10 cellular contexts compared by ENCODE assay signal in the genomic region with DNA sequence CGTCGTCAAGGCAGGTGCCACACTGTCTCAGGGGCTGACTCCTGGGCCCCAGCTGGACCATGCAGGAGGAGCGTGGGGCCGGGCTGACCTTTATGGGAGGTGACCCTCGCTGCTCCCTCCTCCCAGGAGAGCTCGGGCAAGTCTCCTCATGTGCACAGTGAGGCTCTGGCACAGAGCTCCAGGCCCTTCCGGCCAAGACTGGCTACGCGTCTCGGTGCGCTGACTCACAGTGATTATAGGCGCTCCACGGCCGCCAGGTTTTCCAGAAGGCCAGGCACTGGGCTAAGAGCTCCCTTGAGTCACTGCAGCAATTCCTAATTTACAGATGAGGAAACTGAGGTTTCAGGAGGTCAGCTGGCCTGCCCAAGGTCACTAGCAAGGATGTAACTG. TPM values are rescaled to one million over a fixed set of nuclear protein-coding genes. Genes with fewer than 3 reads are reported as not detected.
DNase-seq lines count a peak whose midpoint lies in the region; ATAC-seq and TF ChIP-seq lines count a peak whose summit lies in the region.
"Had no signal": no experiment of that assay in that cellular context is flagged by ENCODE, and none has a peak within 500 bp of the region (broad histone marks: within the 10 kb centered on the region; RNA-seq: fewer than 3 reads in every experiment).

No MANE protein-coding gene starts in this region.

- no peaks in the 10 kb centered on the region for H3K9me3 ChIP-seq in OCI-LY3 (ENCODE audit: insufficient read depth, low read length)
- H3K9me3 ChIP-seq: sigmoid colon had no signal

- TF ChIP-seq CTCF in OCI-LY3 (IDR thresholded peaks at IDR 0.05; ENCODE audit: low read depth, low read length), result no peak

- peaks cover 59% of the 10 kb centered on the region for H3K4me1 ChIP-seq in OCI-LY3 (ENCODE audit: low read length)
- H3K4me1 ChIP-seq: sigmoid colon had no signal

- H2AFZ ChIP-seq in OCI-LY3 (ENCODE audit: low read depth, low read length), result no peak overlapping the region

- peak overlapping the region; percentile 71 for H3K4me3 ChIP-seq in OCI-LY3 (ENCODE audit: low read length)
- H3K4me3 ChIP-seq: sigmoid colon had no signal

- H3K9ac ChIP-seq in OCI-LY3 (ENCODE audit: low read length), result peak overlapping the region; percentile 91

- in situ Hi-C loops in ACHN (cut with HindIII; ENCODE audit: low pct_ligation_motif_present, low pct_unique_long_range_greater_than_20kb, low sequenced_read_pairs), result no loop called here

- peaks cover 91% of the 10 kb centered on the region for H3K79me2 ChIP-seq in OCI-LY3 (ENCODE audit: low read length)

- DNase-seq in ACHN, result peak; percentile 86
- peak; percentile 50 for DNase-seq in dedifferentiated amniotic fluid mesenchymal stem cell (ENCODE audit: extremely low spot score)
- no peak for DNase-seq in left lobe of liver (ENCODE audit: low spot score)
- DNase-seq in activated naive CD4-positive, alpha-beta T cell treated with Interleukin-2 at 50 U/mL for 16 hours, result no peak
- DNase-seq in NCI-H2081 (lab: John Stamatoyannopoulos, UW), result no peak
- DNase-seq: activated CD8-positive, alpha-beta memory T cell treated with anti-CD3 and anti-CD28 coated beads for 24 hours had no signal

- H3K36me3 ChIP-seq in OCI-LY3 (replicated peaks; ENCODE audit: low read depth, low read length), result peaks cover 38% of the 10 kb centered on the region
- H3K36me3 ChIP-seq: sigmoid colon had no signal

- ATAC-seq in left lobe of liver, result peak; percentile 5
- ATAC-seq in HG03432 (IDR thresholded peaks at IDR 0.05; ENCODE audit: unreplicated experiment), result no peak
- no peak for ATAC-seq in HG03439 (IDR thresholded peaks at IDR 0.05; ENCODE audit: unreplicated experiment)

- peaks cover 7% of the 10 kb centered on the region; the same call in 1 of the 2 replicates for H4K20me1 ChIP-seq in OCI-LY3 (ENCODE audit: insufficient read depth, low read length)

- peak overlapping the region; percentile 94 for H3K4me2 ChIP-seq in OCI-LY3 (ENCODE audit: low read length)

- H3K27me3 ChIP-seq in OCI-LY3 (ENCODE audit: low read depth, low read length), result no peaks in the 10 kb centered on the region
- H3K27me3 ChIP-seq: sigmoid colon had no signal

- peak overlapping the region; percentile 87 for H3K27ac ChIP-seq in OCI-LY3 (ENCODE audit: low read length)
- H3K27ac ChIP-seq: sigmoid colon had no signal

RNA-seq across cellular contexts. Expression of a gene that starts 47.4 kb away (rescaled TPM):
- total RNA-seq in left lobe of liver, result 34.8 TPM

Comparison
In these comparisons a context has a peak if more than half of its experiments do, and no peak if none do; other contexts are left out.
1. DNase-seq: peak in ACHN (single experiment) and dedifferentiated amniotic fluid mesenchymal stem cell (single experiment); none in left lobe of liver (single experiment), activated naive CD4-positive, alpha-beta T cell treated with Interleukin-2 at 50 U/mL for 16 hours (single experiment) and NCI-H2081 (0 of 2).